In the genomic region with DNA sequence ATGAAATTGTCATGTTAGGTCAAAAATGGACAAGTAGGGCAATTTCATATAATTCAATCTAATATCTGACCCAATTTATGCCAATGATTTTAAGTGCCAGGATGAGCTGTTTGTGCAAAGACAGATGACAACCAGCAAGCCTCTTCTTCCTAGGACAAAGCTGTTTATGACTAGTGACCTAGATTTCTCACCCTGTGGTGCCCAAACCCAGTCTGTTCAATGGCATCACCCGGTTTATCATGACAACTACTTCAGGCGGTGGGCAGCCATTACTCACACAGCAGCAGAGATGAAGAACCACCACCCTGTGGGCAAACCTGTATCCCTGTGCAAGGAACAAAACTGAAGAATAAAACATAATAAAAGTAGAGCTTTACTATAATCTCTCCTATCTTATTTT, we compare ENCODE assay signal across 23 cellular contexts. TPM values are rescaled to one million over a fixed set of nuclear protein-coding genes. Genes with fewer than 3 reads are reported as not detected.
"Had no signal": no experiment of that assay in that cellular context is flagged by ENCODE, and none has a peak within 500 bp of the region (broad histone marks: within the 10 kb centered on the region; RNA-seq: fewer than 3 reads in every experiment).

No MANE protein-coding gene starts in this region.

- H3K4me3 Mint-ChIP-seq: IgD-negative memory B cell had no signal

- H3K4me1 ChIP-seq: SJSA1 had no signal

- ATAC-seq: HepG2, K562 had no signal

- H3K4me2 ChIP-seq: KMS-11 had no signal

- H3K27ac ChIP-seq: KMS-11, SJSA1, SK-N-MC had no signal

- H3K9me3 ChIP-seq: SJSA1 had no signal

- H3K36me3 ChIP-seq: SJSA1 had no signal

- H3K9me3 Mint-ChIP-seq: IgD-negative memory B cell had no signal

- H3K4me3 ChIP-seq: K562, SJSA1, SK-N-MC had no signal

- DNase-seq: Kasumi-1, MM.1S, NCI-H1092 treated with DMSO at 0.1 percent for 48 hours, NCI-H1436, NCI-H187, NCI-H2029, NCI-H2081 treated with DMSO at 0.1 percent for 48 hours, NCI-H2171, NCI-H226, NCI-H446, NCI-H510A, NCI-H524 treated with DMSO at 0.1 percent for 48 hours, NCI-H69, NCI-H774, Right ventricle myocardium superior, RPMI8226, SIG-M5 had no signal

- H3K4me1 Mint-ChIP-seq: IgD-negative memory B cell had no signal

- H3K36me3 Mint-ChIP-seq: IgD-negative memory B cell had no signal

- H3K9ac ChIP-seq: KMS-11 had no signal

RNA-seq across cellular contexts. Expression of a gene that starts 59.0 kb away (rescaled TPM):
- polyA plus RNA-seq: HepG2 had no signal
